8 cellular contexts compared by ENCODE assay signal in genomic region chr16:89507834-89508590, GRCh38. TPM values are rescaled to one million over a fixed set of nuclear protein-coding genes. Genes with fewer than 3 reads are reported as not detected.
DNase-seq lines count a peak whose midpoint lies in the region; ATAC-seq and TF ChIP-seq lines count a peak whose summit lies in the region.

Gene SPG7, plus strand, starts transcription at chr16:89508403. Its CDS starts 15 bp downstream, at chr16:89508418.

- H3K79me2 ChIP-seq in SU-DHL-6 (ENCODE audit: insufficient read depth, low read length) (peaks cover 10% of the 10 kb centered on the region), parathyroid adenoma (peaks cover 19% of the 10 kb centered on the region)

- H2AFZ ChIP-seq in SU-DHL-6 (ENCODE audit: low read depth, low read length, severe bottlenecking) (peak within 1 kb of the TSS; percentile 66), parathyroid adenoma (peak within 1 kb of the TSS; percentile 99)

- H3K27ac ChIP-seq in SU-DHL-6 (ENCODE audit: low read depth, low read length) (peak within 1 kb of the TSS; percentile 52), parathyroid adenoma (peak within 1 kb of the TSS; percentile 86), thyroid gland (peak within 1 kb of the TSS; percentile 86 to 91 (median 89))

- peak within 1 kb of the TSS; percentile 92 for H3K4me3 Mint-ChIP-seq in activated naive CD8-positive, alpha-beta T cell treated with anti-CD3 and anti-CD28 coated beads for 36 hours

- no peaks in the 10 kb centered on the region for H3K9me3 Mint-ChIP-seq in activated naive CD8-positive, alpha-beta T cell treated with anti-CD3 and anti-CD28 coated beads for 36 hours

- intact Hi-C loops in Right ventricle myocardium inferior (cut with DNase I), result loop anchor here (5.0 to 10.0 kb wide), 3 partner anchors 49 to 263 kb away; no protein-coding TSS in a partner anchor
- intact Hi-C loops in thyroid gland (cut with DNase I), result no loop called here

- H3K27me3 ChIP-seq in SU-DHL-6 (ENCODE audit: low read length), result no peaks in the 10 kb centered on the region
- H3K27me3 ChIP-seq in parathyroid adenoma (ENCODE audit: control insufficient read depth, insufficient read depth, low read length), result no peaks in the 10 kb centered on the region
- H3K27me3 ChIP-seq in thyroid gland, result no peaks in the 10 kb centered on the region

- 0% methylated on average over 16 of the region's 90 CpGs; no CpG with 5 or more reads in 1 of the 2 donors for WGBS in thyroid gland, 2 donors

- TF ChIP-seq CTCF in GM10248 (IDR thresholded peaks at IDR 0.05; ENCODE audit: control extremely low read depth, extremely low read depth, low read depth, missing control alignments), result no peak
- no peak for TF ChIP-seq CTCF in HFF-Myc (IDR thresholded peaks at IDR 0.05; ENCODE audit: low read depth, low read length, missing control alignments)
- no peak for TF ChIP-seq CTCF in SU-DHL-6 (IDR thresholded peaks at IDR 0.05; ENCODE audit: insufficient read depth, low read length, poor library complexity, severe bottlenecking)
- TF ChIP-seq CTCF in parathyroid adenoma (IDR thresholded peaks at IDR 0.05), result no peak
- TF ChIP-seq CTCF in thyroid gland (IDR thresholded peaks at IDR 0.05), result no peak

- no peaks in the 10 kb centered on the region for H3K27me3 Mint-ChIP-seq in activated naive CD8-positive, alpha-beta T cell treated with anti-CD3 and anti-CD28 coated beads for 36 hours

- H3K4me1 ChIP-seq in parathyroid adenoma, result peaks cover 8% of the 10 kb centered on the region
- peaks cover 45 to 52% of the 10 kb centered on the region in 2 donors for H3K4me1 ChIP-seq in thyroid gland

- no peaks in the 10 kb centered on the region for H3K9me2 ChIP-seq in SU-DHL-6 (replicated peaks; ENCODE audit: insufficient read depth, low read length)

- peak within 1 kb of the TSS; percentile 95 for H3K4me3 ChIP-seq in HFF-Myc (replicated peaks; ENCODE audit: low read depth, low read length)
- peak within 1 kb of the TSS; percentile 70 for H3K4me3 ChIP-seq in SU-DHL-6 (ENCODE audit: insufficient read depth, low read length, poor library complexity, severe bottlenecking)
- H3K4me3 ChIP-seq in parathyroid adenoma (ENCODE audit: low read depth, low read length), result peak within 1 kb of the TSS; percentile 73
- peak within 1 kb of the TSS; percentile 89 to 94 (median 91) for H3K4me3 ChIP-seq in thyroid gland (replicated peaks in 1 of 3)

- no peaks in the 10 kb centered on the region for H3K36me3 Mint-ChIP-seq in activated naive CD8-positive, alpha-beta T cell treated with anti-CD3 and anti-CD28 coated beads for 36 hours

- CTCF ChIA-PET in GM10248 (lab: Yijun Ruan, JAX), result interaction anchor here (0.6 to 1.9 kb wide), 16 partner anchors 10 to 353 kb away, joined by 3 to 5 read pairs (median 3); partner anchors contain the start of gene ZNF778

- DNase-seq in GM10248 (ENCODE audit: extremely low spot score), result peak; percentile 98
- DNase-seq in HFF-Myc (ENCODE audit: extremely low read depth, low read depth), result peak; percentile 43
- DNase-seq in NAMALWA (ENCODE audit: low spot score), result peak; percentile 92
- peak; percentile 95 for DNase-seq in activated naive CD8-positive, alpha-beta T cell treated with anti-CD3 and anti-CD28 coated beads for 36 hours
- DNase-seq in Right ventricle myocardium inferior (ENCODE audit: missing footprints), result peak; percentile 92
- DNase-seq in thyroid gland, result peak; percentile 82 to 83

- H3K4me2 ChIP-seq in SU-DHL-6 (ENCODE audit: low read depth, low read length, poor library complexity, severe bottlenecking) (peak within 1 kb of the TSS; percentile 64), parathyroid adenoma (ENCODE audit: low read length) (peak within 1 kb of the TSS; percentile 83)

- H3K27ac Mint-ChIP-seq in activated naive CD8-positive, alpha-beta T cell treated with anti-CD3 and anti-CD28 coated beads for 36 hours, result peak within 1 kb of the TSS; percentile 92

- peak; percentile 48 to 94 for TF ChIP-seq POLR2A in thyroid gland (IDR thresholded peaks at IDR 0.05)

- H3K36me3 ChIP-seq in SU-DHL-6 (ENCODE audit: low read length) (0 out of 2 replicates have a peak, but pooled peaks cover 2% of the 10 kb centered on the region), parathyroid adenoma (ENCODE audit: control insufficient read depth, insufficient read depth, low read length) (no peaks in the 10 kb centered on the region), thyroid gland (peaks cover 5 to 10% of the 10 kb centered on the region in 2 donors)

- ATAC-seq in Right ventricle myocardium inferior, result peak; percentile 94

- H4K20me1 ChIP-seq in SU-DHL-6 (ENCODE audit: low read depth, low read length), result no peaks in the 10 kb centered on the region

- no peaks in the 10 kb centered on the region for H3K9me3 ChIP-seq in SU-DHL-6 (ENCODE audit: insufficient read depth, low read length)
- H3K9me3 ChIP-seq in parathyroid adenoma (ENCODE audit: control insufficient read depth, low read length), result no peaks in the 10 kb centered on the region
- no peaks in the 10 kb centered on the region for H3K9me3 ChIP-seq in thyroid gland

- H3K4me1 Mint-ChIP-seq in activated naive CD8-positive, alpha-beta T cell treated with anti-CD3 and anti-CD28 coated beads for 36 hours, result peaks cover 23% of the 10 kb centered on the region

- POLR2A ChIA-PET in GM10248 (lab: Yijun Ruan, JAX), result interaction anchor here (0.5 to 1.0 kb wide), 4 partner anchors 10 to 366 kb away, joined by 3 to 8 read pairs (median 4); no protein-coding TSS in a partner anchor

- peak within 1 kb of the TSS; percentile 85 for H3K9ac ChIP-seq in SU-DHL-6 (ENCODE audit: low read length)
- H3K9ac ChIP-seq in parathyroid adenoma, result peak within 1 kb of the TSS; percentile 90

- peaks cover 21% of the 10 kb centered on the region for H3F3A ChIP-seq in SU-DHL-6 (ENCODE audit: insufficient read depth)

RNA-seq across cellular contexts. Expression of gene SPG7, which starts in this region (rescaled TPM):
- total RNA-seq in activated naive CD8-positive, alpha-beta T cell treated with anti-CD3 and anti-CD28 coated beads for 36 hours, result 10 to 100 TPM; 63.1 to 76.7 TPM
- total RNA-seq in Right ventricle myocardium inferior (96.1 TPM), thyroid gland (100 to 1,000 TPM; 218 to 392 (median 285) TPM)

Comparison
In these comparisons a context has a peak if more than half of its experiments do, and no peak if none do; other contexts are left out.
1. Peak in every context shown above with its lines: DNase-seq, ATAC-seq, H3K4me3 ChIP-seq and H3K27ac ChIP-seq.
2. DNase-seq: peak in every context shown above with its lines; median percentile 98 in GM10248; 95 in activated naive CD8-positive, alpha-beta T cell treated with anti-CD3 and anti-CD28 coated beads for 36 hours; 92 in NAMALWA; 92 in Right ventricle myocardium inferior; 82 in thyroid gland; 43 in HFF-Myc.